Comparison of ENCODE assay signal across 1 cellular context in genomic region chr17:29740017-29740416, GRCh38.
TF ChIP-seq lines count a peak whose summit lies in the region.

No MANE protein-coding gene starts in this region.

TF ChIP-seq in HepG2, 621 proteins besides CTCF, POLR2A, EP300 and RAD21 (continued from another document):
- TF ChIP-seq ZNF430 (CRISPR knock-in tag; IDR thresholded peaks at IDR 0.05) (peak; percentile 79), CBX2 (IDR thresholded peaks at IDR 0.05; ENCODE audit: low read depth, low read length) (no peak), CBX2 (CRISPR knock-in tag; IDR thresholded peaks at IDR 0.05; ENCODE audit: low read depth) (no peak), MEIS2 (CRISPR knock-in tag; IDR thresholded peaks at IDR 0.05) (peak; percentile 77), CCAR2 (optimal IDR thresholded peaks at IDR 0.05; ENCODE audit: low read depth, low read length) (peak; percentile 63), SMARCE1 (IDR thresholded peaks at IDR 0.05; ENCODE audit: borderline replicate concordance) (no peak), ZZZ3 (CRISPR knock-in tag; IDR thresholded peaks at IDR 0.05; ENCODE audit: borderline replicate concordance) (no peak), ETV5 (CRISPR knock-in tag; IDR thresholded peaks at IDR 0.05; ENCODE audit: borderline replicate concordance) (peak; percentile 44; the same call in 1 of the 2 replicates), ZNF878 (CRISPR knock-in tag; IDR thresholded peaks at IDR 0.05) (0 out of 2 replicates have a peak, but pooled peaks have one; percentile 35), USF2 (IDR thresholded peaks at IDR 0.05; ENCODE audit: low read depth, low read length) (no peak), USF2 (CRISPR knock-in tag; IDR thresholded peaks at IDR 0.05; ENCODE audit: borderline replicate concordance) (no peak), HDAC1 (CRISPR knock-in tag; IDR thresholded peaks at IDR 0.05) (peak; percentile 70), HNRNPK (IDR thresholded peaks at IDR 0.05; ENCODE audit: low read depth, low read length, poor library complexity, severe bottlenecking) (no peak), YY1 (IDR thresholded peaks at IDR 0.05; ENCODE audit: insufficient read depth, insufficient replicate concordance, low read depth, low read length) (peak; percentile 25), RFX3 (CRISPR knock-in tag; IDR thresholded peaks at IDR 0.05) (no peak), SIX4 (CRISPR knock-in tag; IDR thresholded peaks at IDR 0.05) (peak; percentile 27; the same call in 1 of the 2 replicates), ZNF770 (CRISPR knock-in tag; IDR thresholded peaks at IDR 0.05) (no peak), ZNF792 (CRISPR knock-in tag; IDR thresholded peaks at IDR 0.05) (peak; percentile 80; the same call in 1 of the 2 replicates), ZNF12 (CRISPR knock-in tag; IDR thresholded peaks at IDR 0.05) (0 out of 2 replicates have a peak, but pooled peaks have one; percentile 11), MAX (IDR thresholded peaks at IDR 0.05) (peak; percentile 36; the same call in 1 of the 2 replicates), FOSL2 (CRISPR knock-in tag; IDR thresholded peaks at IDR 0.05) (peak; percentile 62), NFE2L1 (CRISPR knock-in tag; IDR thresholded peaks at IDR 0.05; ENCODE audit: borderline replicate concordance) (no peak), RCOR2 (CRISPR knock-in tag; IDR thresholded peaks at IDR 0.05) (peak; percentile 94), MYPOP (CRISPR knock-in tag; IDR thresholded peaks at IDR 0.05) (peak; percentile 53; the same call in 1 of the 2 replicates), ZNF605 (CRISPR knock-in tag; IDR thresholded peaks at IDR 0.05) (peak; percentile 53; the same call in 1 of the 2 replicates), THRA (CRISPR knock-in tag; IDR thresholded peaks at IDR 0.05; ENCODE audit: borderline replicate concordance) (peak; percentile 89; the same call in 1 of the 2 replicates), DRAP1 (CRISPR knock-in tag; IDR thresholded peaks at IDR 0.05) (peak; percentile 46; the same call in 1 of the 2 replicates), ZNF574 (CRISPR knock-in tag; IDR thresholded peaks at IDR 0.05) (peak; percentile 61), SMAD3 (CRISPR knock-in tag; IDR thresholded peaks at IDR 0.05) (no peak; the same call in 1 of the 2 replicates), GRHL1 (CRISPR knock-in tag; conservative IDR thresholded peaks at IDR 0.05) (no peak), GATAD1 (CRISPR knock-in tag; IDR thresholded peaks at IDR 0.05) (peak; percentile 34; the same call in 1 of the 2 replicates), TARDBP (CRISPR knock-in tag; IDR thresholded peaks at IDR 0.05) (peak; percentile 81), ZFP36L1 (CRISPR knock-in tag; IDR thresholded peaks at IDR 0.05) (0 out of 2 replicates have a peak, but pooled peaks have one; percentile 56), MLXIP (CRISPR knock-in tag; IDR thresholded peaks at IDR 0.05; ENCODE audit: borderline replicate concordance) (no peak), XRCC5 (optimal IDR thresholded peaks at IDR 0.05; ENCODE audit: low read length) (peak; percentile 54), SSRP1 (CRISPR knock-in tag; IDR thresholded peaks at IDR 0.05) (no peak), NKX3-1 (CRISPR knock-in tag; IDR thresholded peaks at IDR 0.05) (no peak), MEIS1 (CRISPR knock-in tag; IDR thresholded peaks at IDR 0.05; ENCODE audit: borderline replicate concordance) (peak; percentile 73; the same call in 1 of the 2 replicates), GATA4 (IDR thresholded peaks at IDR 0.05; ENCODE audit: borderline replicate concordance, low read depth) (peak; percentile 91; the same call in 1 of the 2 replicates), FOXJ3 (CRISPR knock-in tag; IDR thresholded peaks at IDR 0.05; ENCODE audit: borderline replicate concordance) (0 out of 2 replicates have a peak, but pooled peaks have one; percentile 73)
TF ChIP-seq in HepG2: peak in this region for 142.
